In the genomic region with DNA sequence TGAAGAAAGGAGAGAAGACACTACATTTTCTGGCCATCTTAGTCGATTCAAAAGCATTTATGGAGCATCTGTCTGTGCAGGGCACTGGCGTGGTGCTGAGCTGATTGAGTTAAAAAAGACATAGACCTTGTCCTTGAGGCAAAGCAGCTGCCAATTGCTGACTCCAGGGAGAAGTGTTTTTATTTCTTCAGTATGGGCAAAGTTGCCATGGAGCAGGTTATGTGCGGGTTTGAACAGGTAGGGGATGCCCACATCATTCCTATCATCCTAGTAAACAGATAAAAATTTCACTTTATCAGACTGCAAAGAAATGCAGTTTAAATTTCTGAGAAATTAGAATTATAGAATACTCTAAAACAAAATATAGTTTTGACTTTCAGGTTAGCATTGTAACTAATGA, we compare ENCODE assay signal across 24 cellular contexts.
"Had no signal": no experiment of that assay in that cellular context is flagged by ENCODE, and none has a peak within 500 bp of the region (broad histone marks: within the 10 kb centered on the region; RNA-seq: fewer than 3 reads in every experiment).

No MANE protein-coding gene starts in this region.

- DNase-seq: effector CD4-positive, alpha-beta T cell; endodermal cell; immature natural killer cell; kidney; left cardiac atrium; left ventricle myocardium inferior; lower lobe of right lung; naive thymus-derived CD4-positive, alpha-beta T cell; nephron progenitor cell; psoas muscle; sigmoid colon; stimulated activated CD4-positive, alpha-beta T cell treated with anti-CD3 and anti-CD28 coated beads, Interleukin-2, amount 100 ng/mL, for 24 hours; stimulated activated CD4-positive, alpha-beta T cell treated with anti-CD3 and anti-CD28 coated beads, Interleukin-4, amount 100 ng/mL, for 4 hours; stimulated activated naive B cell treated with anti-CD40 and anti-IgM and Interleukin-4, amounts not matched to agents 10 μg/mL and 1 μg/mL and 100 μg/mL, for 72 hours; stimulated activated naive CD8-positive, alpha-beta T cell treated with anti-CD3 and anti-CD28 coated beads, Interleukin-15, amount 100 ng/mL, for 72 hours; testis; upper lobe of right lung had no signal

- H2AFZ ChIP-seq: parathyroid adenoma had no signal

- H3K4me3 ChIP-seq: coronary artery, esophagus muscularis mucosa, gastroesophageal sphincter, left ventricle myocardium inferior, lower lobe of right lung, psoas muscle, sigmoid colon, skin epidermis, testis, tibial nerve, upper lobe of right lung, vagina had no signal

- H3K27me3 ChIP-seq: esophagus muscularis mucosa, gastroesophageal sphincter, sigmoid colon, testis, tibial nerve, upper lobe of right lung, vagina had no signal

- H3K79me2 ChIP-seq: parathyroid adenoma had no signal

- H3K4me1 ChIP-seq: esophagus muscularis mucosa, gastroesophageal sphincter, left ventricle myocardium inferior, lower lobe of right lung, parathyroid adenoma, psoas muscle, sigmoid colon, testis, tibial nerve, upper lobe of right lung, vagina had no signal

- H3K9me3 ChIP-seq: esophagus muscularis mucosa, gastroesophageal sphincter, left ventricle myocardium inferior, lower lobe of right lung, psoas muscle, sigmoid colon, testis, tibial nerve, upper lobe of right lung, vagina had no signal

- H3K27ac ChIP-seq: coronary artery, esophagus muscularis mucosa, gastroesophageal sphincter, left ventricle myocardium inferior, lower lobe of right lung, parathyroid adenoma, psoas muscle, sigmoid colon, skin epidermis, testis, tibial nerve, upper lobe of right lung, vagina had no signal

- H3K36me3 ChIP-seq: esophagus muscularis mucosa, gastroesophageal sphincter, left ventricle myocardium inferior, lower lobe of right lung, sigmoid colon, tibial nerve, upper lobe of right lung, vagina had no signal

- H3K9ac ChIP-seq: parathyroid adenoma had no signal
